In genomic region chr14:58865520-58866281, GRCh38 we compare ENCODE assay signal across 15 cellular contexts.
DNase-seq lines count a peak whose midpoint lies in the region; ATAC-seq and TF ChIP-seq lines count a peak whose summit lies in the region.
"Had no signal": no experiment of that assay in that cellular context is flagged by ENCODE, and none has a peak within 500 bp of the region (broad histone marks: within the 10 kb centered on the region; RNA-seq: fewer than 3 reads in every experiment).

No MANE protein-coding gene starts in this region.

- no peaks in the 10 kb centered on the region for H3K79me2 ChIP-seq in SK-N-SH (ENCODE audit: insufficient read depth)

- TF ChIP-seq CTCF in SK-N-SH (IDR thresholded peaks at IDR 0.05) (no peak), nephron (IDR thresholded peaks at IDR 0.05; ENCODE audit: unreplicated experiment in 3 of 3) (no peak), right lobe of liver (IDR thresholded peaks at IDR 0.05) (no peak)

- peak overlapping the region in 1 of 3 experiments; percentile 55 for H3K4me3 Mint-ChIP-seq in nephron
- H3K4me3 Mint-ChIP-seq: neural crest cell had no signal

- intact Hi-C loops in right lobe of liver (cut with DNase I): no loop called here

- CTCF ChIA-PET in SK-N-SH (lab: Yijun Ruan, JAX): interaction anchor here (1.0 to 1.1 kb wide), 2 partner anchors 225 to 1099 kb away, joined by 3 read pairs; no protein-coding TSS in a partner anchor

- DNase-seq in AG20443 (ENCODE audit: low spot score) (peak; percentile 14), SK-N-SH (peak; percentile 25), fibroblast of the conjunctiva (ENCODE audit: low read depth) (peak; percentile 35), right lobe of liver (no peak), ureter (ENCODE audit: low spot score) (no peak)
- DNase-seq in activated naive CD4-positive, alpha-beta T cell treated with anti-CD3 and anti-CD28 coated beads, Interleukin-2, amount 50 U/mL, for 16 hours: no peak
- DNase-seq: effector CD8-positive, alpha-beta T cell; KBM-7; NCI-H345; SW 1271; tibial artery had no signal

- no peaks in the 10 kb centered on the region for H3K27me3 Mint-ChIP-seq in nephron (ENCODE audit: low read depth)

- peak overlapping the region; percentile 71; the same call in 1 of the 2 replicates for H2AFZ ChIP-seq in SK-N-SH (ENCODE audit: low read depth)

- H3K36me3 Mint-ChIP-seq in nephron (ENCODE audit: low read depth): no peaks in the 10 kb centered on the region

- H3K9ac ChIP-seq in SK-N-SH: no peak overlapping the region

- 39% methylated on average over 6 of the region's 6 CpGs for WGBS in SK-N-SH (ENCODE audit: low lambda C conversion rate)
- WGBS in right lobe of liver (ENCODE audit: insufficient coverage, low coverage, low lambda C conversion rate, missing lambda C conversion rate): 59% methylated on average over 6 of the region's 6 CpGs

- H3K4me3 ChIP-seq in SK-N-SH (ENCODE audit: low read depth in 2 of 2, low read length in 1 of 2) (no peak overlapping the region), right lobe of liver (no peak overlapping the region)
- H3K4me3 ChIP-seq: tibial artery had no signal

- H3K4me1 ChIP-seq in SK-N-SH (ENCODE audit: control insufficient read depth in 1 of 2, insufficient read depth in 2 of 2, low read depth in 1 of 2, low read length in 1 of 2): peaks cover 12 to 14% of the 10 kb centered on the region in 2 experiments; a peak in 3 of 4 replicates
- no peaks in the 10 kb centered on the region for H3K4me1 ChIP-seq in right lobe of liver

- H3K4me1 Mint-ChIP-seq in nephron: peaks cover 52% of the 10 kb centered on the region

- H3K9me3 Mint-ChIP-seq in nephron: peaks cover 14% of the 10 kb centered on the region
- H3K9me3 Mint-ChIP-seq: neural crest cell had no signal

- H3K9me3 ChIP-seq in SK-N-SH: no peaks in the 10 kb centered on the region
- H3K9me3 ChIP-seq in right lobe of liver: no peaks in the 10 kb centered on the region
- H3K9me3 ChIP-seq: tibial artery had no signal

- peak overlapping the region; percentile 95 to 99 (median 98) for H3K27ac Mint-ChIP-seq in nephron

- H3K27me3 ChIP-seq in SK-N-SH (ENCODE audit: insufficient read depth): no peaks in the 10 kb centered on the region
- H3K27me3 ChIP-seq in right lobe of liver: no peaks in the 10 kb centered on the region
- H3K27me3 ChIP-seq: tibial artery had no signal

- H4K20me1 ChIP-seq in SK-N-SH (ENCODE audit: insufficient read depth): no peaks in the 10 kb centered on the region

- peak overlapping the region; percentile 43 for H3K4me2 ChIP-seq in SK-N-SH

- POLR2A ChIA-PET in SK-N-SH (lab: Yijun Ruan, JAX): no interaction called here

- no peak for TF ChIP-seq RAD21 in SK-N-SH (IDR thresholded peaks at IDR 0.05; ENCODE audit: low read length)

- TF ChIP-seq POLR2A in right lobe of liver (IDR thresholded peaks at IDR 0.05): no peak

- H3K9me2 ChIP-seq in SK-N-SH: no peaks in the 10 kb centered on the region

- H3F3A ChIP-seq in SK-N-SH (replicated peaks; ENCODE audit: insufficient read depth): peaks cover 24% of the 10 kb centered on the region

- H3K36me3 ChIP-seq in SK-N-SH (replicated peaks in 1 of 2; ENCODE audit: control insufficient read depth in 1 of 2, insufficient read depth in 2 of 2, low read length in 1 of 2): no peaks in the 10 kb centered on the region
- no peaks in the 10 kb centered on the region for H3K36me3 ChIP-seq in right lobe of liver
- H3K36me3 ChIP-seq: tibial artery had no signal

- peak overlapping the region; percentile 3 to 79; a peak in 3 of 4 replicates for H3K27ac ChIP-seq in SK-N-SH (ENCODE audit: low read depth in 2 of 2, low read length in 1 of 2)
- no peak overlapping the region for H3K27ac ChIP-seq in right lobe of liver
- H3K27ac ChIP-seq: tibial artery had no signal

- no peak for ATAC-seq in right lobe of liver
- ATAC-seq in GM18858 (IDR thresholded peaks at IDR 0.05; ENCODE audit: unreplicated experiment): no peak
- ATAC-seq: activated CD4-positive, CD25-positive, alpha-beta regulatory T cell treated with anti-CD3 and anti-CD28 coated beads, Interleukin-2, amount 50 U/mL, for 24 hours had no signal

- no peak for TF ChIP-seq EP300 in SK-N-SH (IDR thresholded peaks at IDR 0.05; ENCODE audit: borderline replicate concordance in 1 of 2, low read depth in 1 of 2, low read length in 1 of 2)

TF ChIP-seq in SK-N-SH, 30 proteins besides CTCF, POLR2A, EP300 and RAD21:
- TF ChIP-seq YY1 (IDR thresholded peaks at IDR 0.05; ENCODE audit: low read depth) (no peak), MXI1 (IDR thresholded peaks at IDR 0.05; ENCODE audit: low read depth, low read length) (no peak)
- TF ChIP-seq, protein P1, sequence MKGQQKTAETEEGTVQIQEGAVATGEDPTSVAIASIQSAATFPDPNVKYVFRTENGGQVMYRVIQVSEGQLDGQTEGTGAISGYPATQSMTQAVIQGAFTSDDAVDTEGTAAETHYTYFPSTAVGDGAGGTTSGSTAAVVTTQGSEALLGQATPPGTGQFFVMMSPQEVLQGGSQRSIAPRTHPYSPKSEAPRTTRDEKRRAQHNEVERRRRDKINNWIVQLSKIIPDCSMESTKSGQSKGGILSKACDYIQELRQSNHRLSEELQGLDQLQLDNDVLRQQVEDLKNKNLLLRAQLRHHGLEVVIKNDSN (IDR thresholded peaks at IDR 0.05; ENCODE audit: borderline replicate concordance, low read depth): no peak
- TF ChIP-seq, protein P2, sequence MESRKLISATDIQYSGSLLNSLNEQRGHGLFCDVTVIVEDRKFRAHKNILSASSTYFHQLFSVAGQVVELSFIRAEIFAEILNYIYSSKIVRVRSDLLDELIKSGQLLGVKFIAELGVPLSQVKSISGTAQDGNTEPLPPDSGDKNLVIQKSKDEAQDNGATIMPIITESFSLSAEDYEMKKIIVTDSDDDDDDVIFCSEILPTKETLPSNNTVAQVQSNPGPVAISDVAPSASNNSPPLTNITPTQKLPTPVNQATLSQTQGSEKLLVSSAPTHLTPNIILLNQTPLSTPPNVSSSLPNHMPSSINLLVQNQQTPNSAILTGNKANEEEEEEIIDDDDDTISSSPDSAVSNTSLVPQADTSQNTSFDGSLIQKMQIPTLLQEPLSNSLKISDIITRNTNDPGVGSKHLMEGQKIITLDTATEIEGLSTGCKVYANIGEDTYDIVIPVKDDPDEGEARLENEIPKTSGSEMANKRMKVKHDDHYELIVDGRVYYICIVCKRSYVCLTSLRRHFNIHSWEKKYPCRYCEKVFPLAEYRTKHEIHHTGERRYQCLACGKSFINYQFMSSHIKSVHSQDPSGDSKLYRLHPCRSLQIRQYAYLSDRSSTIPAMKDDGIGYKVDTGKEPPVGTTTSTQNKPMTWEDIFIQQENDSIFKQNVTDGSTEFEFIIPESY (IDR thresholded peaks at IDR 0.05; ENCODE audit: borderline replicate concordance, low read depth): no peak

Comparison
In these comparisons a context has a peak if more than half of its experiments do, and no peak if none do; other contexts are left out.
1. DNase-seq: peak in AG20443 (single experiment), SK-N-SH (single experiment) and fibroblast of the conjunctiva (single experiment); none in right lobe of liver (0 of 3), activated naive CD4-positive, alpha-beta T cell treated with anti-CD3 and anti-CD28 coated beads, Interleukin-2, amount 50 U/mL, for 16 hours (single experiment) and ureter (single experiment).
2. H3K27ac ChIP-seq: peak in SK-N-SH (2 of 2); none in right lobe of liver (0 of 3).